8 cellular contexts compared by ENCODE assay signal in genomic region chr1:178094752-178095645, GRCh38. TPM values are rescaled to one million over a fixed set of nuclear protein-coding genes. Genes with fewer than 3 reads are reported as not detected.
DNase-seq lines count a peak whose midpoint lies in the region; ATAC-seq and TF ChIP-seq lines count a peak whose summit lies in the region.

No MANE protein-coding gene starts in this region.

- TF ChIP-seq EP300 in Ishikawa (IDR thresholded peaks at IDR 0.05; ENCODE audit: borderline replicate concordance) = no peak

- peaks cover 0 to 6% of the 10 kb centered on the region in 2 donors for H3K36me3 Mint-ChIP-seq in naive B cell

- H3K4me1 Mint-ChIP-seq in naive B cell = peaks cover 13 to 24% (median 17%) of the 10 kb centered on the region in 3 donors

- DNase-seq in AG20443 (ENCODE audit: low spot score) (peak; percentile 21), coronary artery (ENCODE audit: low spot score) (no peak), naive B cell (no peak), GM19238 (ENCODE audit: insufficient read length, low spot score) (no peak)

- H3K27ac ChIP-seq in coronary artery = peak overlapping the region; percentile 97

- peaks cover 59 to 64% (median 64%) of the 10 kb centered on the region in 3 donors for H3K27me3 Mint-ChIP-seq in naive B cell

- ATAC-seq in naive B cell (ENCODE audit: low read depth in 2 of 2) (no peak), HG02678 (IDR thresholded peaks at IDR 0.05; ENCODE audit: unreplicated experiment) (no peak), HG02852 (IDR thresholded peaks at IDR 0.05; ENCODE audit: unreplicated experiment) (no peak), GM19395 (IDR thresholded peaks at IDR 0.05; ENCODE audit: unreplicated experiment) (no peak)

- H3K4me3 Mint-ChIP-seq in naive B cell = peak overlapping the region; percentile 52 to 89 (median 81)

- no peak overlapping the region for H3K27ac Mint-ChIP-seq in naive B cell

- H3K4me3 ChIP-seq in coronary artery = peak overlapping the region; percentile 99

- no peak for TF ChIP-seq RAD21 in Ishikawa (IDR thresholded peaks at IDR 0.05; ENCODE audit: low read depth)

- H3K9me3 Mint-ChIP-seq in naive B cell = peaks cover 0 to 11% (median 5%) of the 10 kb centered on the region in 7 donors

- no peak for TF ChIP-seq CTCF in coronary artery (IDR thresholded peaks at IDR 0.05)

TF ChIP-seq in Ishikawa, 13 proteins besides CTCF, POLR2A, EP300 and RAD21:
- no peak for TF ChIP-seq TAF1 (IDR thresholded peaks at IDR 0.05; ENCODE audit: low read depth)
- peak; percentile 67 for TF ChIP-seq TEAD4 (IDR thresholded peaks at IDR 0.05)
- no peak for TF ChIP-seq NFIC (IDR thresholded peaks at IDR 0.05)
- no peak for TF ChIP-seq YY1 (IDR thresholded peaks at IDR 0.05; ENCODE audit: low read depth)
- TF ChIP-seq MAX (IDR thresholded peaks at IDR 0.05) = no peak
- no peak for TF ChIP-seq ZBTB7A (IDR thresholded peaks at IDR 0.05; ENCODE audit: low read depth)
- peak; percentile 21; the same call in 1 of the 2 replicates for TF ChIP-seq FOXM1 (IDR thresholded peaks at IDR 0.05; ENCODE audit: borderline replicate concordance, low read depth)
- no peak for TF ChIP-seq EGR1 (IDR thresholded peaks at IDR 0.05)
- no peak for TF ChIP-seq CREB1 (IDR thresholded peaks at IDR 0.05; ENCODE audit: low read depth)
- no peak for TF ChIP-seq TCF12 (IDR thresholded peaks at IDR 0.05; ENCODE audit: low read depth)
- TF ChIP-seq USF1 (IDR thresholded peaks at IDR 0.05) = peak; percentile 89
- no peak for TF ChIP-seq CEBPB (IDR thresholded peaks at IDR 0.05)
- no peak for TF ChIP-seq REST (IDR thresholded peaks at IDR 0.05; ENCODE audit: low read depth)

RNA-seq across cellular contexts. Expression of gene RASAL2, which starts 1.1 kb away (rescaled TPM):
- 1 to 10 TPM in 1 of 6 donors, under 1 TPM in 5; 0.11 to 2.1 (median 0.55) TPM for polyA plus RNA-seq in naive B cell (ENCODE audit: low read depth in 6 of 6)
